In the genomic region with DNA sequence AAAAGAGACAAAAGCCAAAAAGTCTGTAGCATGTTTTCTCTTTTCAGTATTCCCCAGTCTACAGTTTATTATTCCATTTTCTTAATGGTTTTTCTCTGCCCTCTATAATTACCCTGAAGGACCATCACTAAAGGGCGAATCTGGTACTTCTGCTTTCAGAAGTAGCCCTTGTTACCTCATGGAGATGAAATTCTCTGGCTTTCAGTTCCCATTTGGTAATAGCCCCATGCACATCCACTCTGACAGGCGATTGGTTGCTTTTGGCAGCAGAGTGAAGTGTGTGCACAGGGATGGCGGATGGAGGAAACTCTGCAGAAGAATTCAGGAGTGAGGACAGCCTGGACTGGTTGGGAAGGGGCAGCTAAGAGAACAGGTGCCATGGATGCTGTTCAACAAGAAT, we compare ENCODE assay signal across 2 cellular contexts.
TF ChIP-seq lines count a peak whose summit lies in the region.

No MANE protein-coding gene starts in this region.

TF ChIP-seq in SK-N-SH, 30 proteins besides CTCF, POLR2A, EP300 and RAD21 (continued from another document):
- TF ChIP-seq, protein P1, sequence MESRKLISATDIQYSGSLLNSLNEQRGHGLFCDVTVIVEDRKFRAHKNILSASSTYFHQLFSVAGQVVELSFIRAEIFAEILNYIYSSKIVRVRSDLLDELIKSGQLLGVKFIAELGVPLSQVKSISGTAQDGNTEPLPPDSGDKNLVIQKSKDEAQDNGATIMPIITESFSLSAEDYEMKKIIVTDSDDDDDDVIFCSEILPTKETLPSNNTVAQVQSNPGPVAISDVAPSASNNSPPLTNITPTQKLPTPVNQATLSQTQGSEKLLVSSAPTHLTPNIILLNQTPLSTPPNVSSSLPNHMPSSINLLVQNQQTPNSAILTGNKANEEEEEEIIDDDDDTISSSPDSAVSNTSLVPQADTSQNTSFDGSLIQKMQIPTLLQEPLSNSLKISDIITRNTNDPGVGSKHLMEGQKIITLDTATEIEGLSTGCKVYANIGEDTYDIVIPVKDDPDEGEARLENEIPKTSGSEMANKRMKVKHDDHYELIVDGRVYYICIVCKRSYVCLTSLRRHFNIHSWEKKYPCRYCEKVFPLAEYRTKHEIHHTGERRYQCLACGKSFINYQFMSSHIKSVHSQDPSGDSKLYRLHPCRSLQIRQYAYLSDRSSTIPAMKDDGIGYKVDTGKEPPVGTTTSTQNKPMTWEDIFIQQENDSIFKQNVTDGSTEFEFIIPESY (IDR thresholded peaks at IDR 0.05; ENCODE audit: borderline replicate concordance, low read depth): no peak
- no peak for TF ChIP-seq EZH2phosphoT487 (IDR thresholded peaks at IDR 0.05; ENCODE audit: borderline replicate concordance, low read depth)
- no peak for TF ChIP-seq JUND (IDR thresholded peaks at IDR 0.05)
- TF ChIP-seq, protein P2, sequence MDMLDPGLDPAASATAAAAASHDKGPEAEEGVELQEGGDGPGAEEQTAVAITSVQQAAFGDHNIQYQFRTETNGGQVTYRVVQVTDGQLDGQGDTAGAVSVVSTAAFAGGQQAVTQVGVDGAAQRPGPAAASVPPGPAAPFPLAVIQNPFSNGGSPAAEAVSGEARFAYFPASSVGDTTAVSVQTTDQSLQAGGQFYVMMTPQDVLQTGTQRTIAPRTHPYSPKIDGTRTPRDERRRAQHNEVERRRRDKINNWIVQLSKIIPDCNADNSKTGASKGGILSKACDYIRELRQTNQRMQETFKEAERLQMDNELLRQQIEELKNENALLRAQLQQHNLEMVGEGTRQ (IDR thresholded peaks at IDR 0.05; ENCODE audit: borderline replicate concordance, low read depth, low read length): no peak
- TF ChIP-seq, protein P3, sequence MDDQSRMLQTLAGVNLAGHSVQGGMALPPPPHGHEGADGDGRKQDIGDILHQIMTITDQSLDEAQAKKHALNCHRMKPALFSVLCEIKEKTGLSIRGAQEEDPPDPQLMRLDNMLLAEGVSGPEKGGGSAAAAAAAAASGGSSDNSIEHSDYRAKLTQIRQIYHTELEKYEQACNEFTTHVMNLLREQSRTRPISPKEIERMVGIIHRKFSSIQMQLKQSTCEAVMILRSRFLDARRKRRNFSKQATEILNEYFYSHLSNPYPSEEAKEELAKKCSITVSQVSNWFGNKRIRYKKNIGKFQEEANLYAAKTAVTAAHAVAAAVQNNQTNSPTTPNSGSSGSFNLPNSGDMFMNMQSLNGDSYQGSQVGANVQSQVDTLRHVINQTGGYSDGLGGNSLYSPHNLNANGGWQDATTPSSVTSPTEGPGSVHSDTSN (IDR thresholded peaks at IDR 0.05): no peak

TF ChIP-seq in SK-N-SH treated with all-trans-retinoic acid at 6 μM for 48 hours, 23 proteins besides CTCF, POLR2A, EP300 and RAD21 (continued from another document):
- TF ChIP-seq, protein P4, sequence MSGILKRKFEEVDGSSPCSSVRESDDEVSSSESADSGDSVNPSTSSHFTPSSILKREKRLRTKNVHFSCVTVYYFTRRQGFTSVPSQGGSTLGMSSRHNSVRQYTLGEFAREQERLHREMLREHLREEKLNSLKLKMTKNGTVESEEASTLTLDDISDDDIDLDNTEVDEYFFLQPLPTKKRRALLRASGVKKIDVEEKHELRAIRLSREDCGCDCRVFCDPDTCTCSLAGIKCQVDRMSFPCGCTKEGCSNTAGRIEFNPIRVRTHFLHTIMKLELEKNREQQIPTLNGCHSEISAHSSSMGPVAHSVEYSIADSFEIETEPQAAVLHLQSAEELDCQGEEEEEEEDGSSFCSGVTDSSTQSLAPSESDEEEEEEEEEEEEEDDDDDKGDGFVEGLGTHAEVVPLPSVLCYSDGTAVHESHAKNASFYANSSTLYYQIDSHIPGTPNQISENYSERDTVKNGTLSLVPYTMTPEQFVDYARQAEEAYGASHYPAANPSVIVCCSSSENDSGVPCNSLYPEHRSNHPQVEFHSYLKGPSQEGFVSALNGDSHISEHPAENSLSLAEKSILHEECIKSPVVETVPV (CRISPR knock-in tag; IDR thresholded peaks at IDR 0.05): no peak
- TF ChIP-seq ZNF8 (CRISPR knock-in tag; IDR thresholded peaks at IDR 0.05) (no peak), ZC3H10 (CRISPR knock-in tag; IDR thresholded peaks at IDR 0.05) (no peak), ZNF70 (CRISPR knock-in tag; IDR thresholded peaks at IDR 0.05) (no peak)
